In the genomic region with DNA sequence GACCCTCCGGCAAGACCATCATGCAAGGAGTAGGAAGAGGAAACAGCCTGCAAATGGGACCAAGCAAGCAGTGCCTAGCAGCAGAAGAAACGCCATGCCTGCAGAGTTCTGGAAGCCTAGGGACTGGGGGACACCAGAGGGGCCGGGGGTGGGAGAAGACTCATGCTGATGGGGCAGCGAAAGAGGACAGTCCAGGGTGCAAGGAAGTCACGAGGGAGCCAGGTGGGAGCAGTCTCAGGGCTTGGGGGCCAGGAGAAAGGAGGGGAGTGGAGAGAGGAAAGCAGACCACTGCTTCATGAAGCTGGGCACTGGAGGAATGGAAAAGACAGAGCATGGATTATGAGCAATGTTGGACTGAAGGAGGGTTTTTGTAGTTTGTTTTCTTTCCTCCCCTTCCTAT, we compare ENCODE assay signal across 30 cellular contexts.
"Had no signal": no experiment of that assay in that cellular context is flagged by ENCODE, and none has a peak within 500 bp of the region (broad histone marks: within the 10 kb centered on the region; RNA-seq: fewer than 3 reads in every experiment).

No MANE protein-coding gene starts in this region.

- H3K4me1 Mint-ChIP-seq: nephron; neural progenitor cell; stimulated activated memory B cell treated with anti-CD40 and anti-IgM and Interleukin-4, amounts not matched to agents 10 μg/mL and 1 μg/mL and 100 μg/mL, for 72 hours; stimulated activated naive CD8-positive, alpha-beta T cell treated with anti-CD3 and anti-CD28 coated beads, Interleukin-15, amount 100 ng/mL, for 72 hours had no signal

- H3K27me3 ChIP-seq: neural progenitor cell, ovary, right lobe of liver, spleen, suprapubic skin, testis, tibial artery, transverse colon, upper lobe of right lung, uterus had no signal

- H3K4me3 Mint-ChIP-seq: naive thymus-derived CD4-positive, alpha-beta T cell; nephron; neural progenitor cell; stimulated activated memory B cell treated with anti-CD40 and anti-IgM and Interleukin-4, amounts not matched to agents 10 μg/mL and 1 μg/mL and 100 μg/mL, for 72 hours; stimulated activated naive CD8-positive, alpha-beta T cell treated with anti-CD3 and anti-CD28 coated beads, Interleukin-15, amount 100 ng/mL, for 72 hours; type B pancreatic cell had no signal

- H3K4me1 ChIP-seq: neural progenitor cell, parathyroid adenoma, psoas muscle, right lobe of liver, spleen, suprapubic skin, testis, tibial artery, transverse colon, upper lobe of right lung, uterus had no signal

- H3K36me3 ChIP-seq: neural progenitor cell, ovary, right lobe of liver, spleen, suprapubic skin, tibial artery, transverse colon, upper lobe of right lung, uterus had no signal

- H3K27ac ChIP-seq: neural progenitor cell, ovary, parathyroid adenoma, psoas muscle, right lobe of liver, skin epidermis, spleen, suprapubic skin, testis, tibial artery, transverse colon, upper lobe of right lung, uterus had no signal

- DNase-seq: naive thymus-derived CD4-positive, alpha-beta T cell; nucleus accumbens; ovary; psoas muscle; right cardiac atrium; right lobe of liver; spleen; stimulated activated CD4-positive, alpha-beta T cell treated with anti-CD3 and anti-CD28 coated beads, Interleukin-12 subunit alpha, Interleukin-12 subunit beta, amount 100 ng/mL, for 4 hours; stimulated activated CD4-positive, alpha-beta T cell treated with anti-CD3 and anti-CD28 coated beads, Interleukin-1b, Interleukin-23, amount 100 ng/mL, for 48 hours; stimulated activated CD4-positive, alpha-beta T cell treated with anti-CD3 and anti-CD28 coated beads, Interleukin-4, amount 100 ng/mL, for 1 hour; stimulated activated CD4-positive, alpha-beta T cell treated with anti-CD3 and anti-CD28 coated beads, Interleukin-4, amount 100 ng/mL, for 4 hours; stimulated activated CD8-positive, alpha-beta memory T cell treated with anti-CD3 and anti-CD28 coated beads, Interleukin-4, amount 100 ng/mL, for 48 hours; stimulated activated naive CD4-positive, alpha-beta T cell; stimulated activated naive CD8-positive, alpha-beta T cell treated with anti-CD3 and anti-CD28 coated beads, Interleukin-15, amount 100 ng/mL, for 72 hours; stimulated activated naive CD8-positive, alpha-beta T cell treated with anti-CD3 and anti-CD28 coated beads, Interleukin-15, Interleukin-2, amounts not matched to agents 100 U/mL and 50 U/mL, for 24 hours; substantia nigra; testis; tibial artery; transverse colon; upper lobe of right lung; uterus had no signal

- ATAC-seq: naive thymus-derived CD4-positive, alpha-beta T cell; psoas muscle; right cardiac atrium; right lobe of liver; stimulated activated memory B cell treated with anti-CD40 and anti-IgM and Interleukin-4, amounts not matched to agents 10 μg/mL and 1 μg/mL and 100 μg/mL, for 72 hours; stimulated activated naive CD8-positive, alpha-beta T cell treated with anti-CD3 and anti-CD28 coated beads, Interleukin-15, amount 100 ng/mL, for 72 hours; stimulated activated naive CD8-positive, alpha-beta T cell treated with anti-CD3 and anti-CD28 coated beads, Interleukin-15, Interleukin-2, amounts not matched to agents 100 U/mL and 50 U/mL, for 24 hours; upper lobe of right lung had no signal

- H3K9me3 Mint-ChIP-seq: nephron; neural progenitor cell; stimulated activated memory B cell treated with anti-CD40 and anti-IgM and Interleukin-4, amounts not matched to agents 10 μg/mL and 1 μg/mL and 100 μg/mL, for 72 hours; stimulated activated naive CD8-positive, alpha-beta T cell treated with anti-CD3 and anti-CD28 coated beads, Interleukin-15, amount 100 ng/mL, for 72 hours; type B pancreatic cell had no signal

- H3K36me3 Mint-ChIP-seq: naive thymus-derived CD4-positive, alpha-beta T cell; neural progenitor cell; stimulated activated memory B cell treated with anti-CD40 and anti-IgM and Interleukin-4, amounts not matched to agents 10 μg/mL and 1 μg/mL and 100 μg/mL, for 72 hours; type B pancreatic cell had no signal

- H3K27ac Mint-ChIP-seq: naive thymus-derived CD4-positive, alpha-beta T cell; nephron; neural progenitor cell; progenitor cell of endocrine pancreas; stimulated activated memory B cell treated with anti-CD40 and anti-IgM and Interleukin-4, amounts not matched to agents 10 μg/mL and 1 μg/mL and 100 μg/mL, for 72 hours; stimulated activated naive CD8-positive, alpha-beta T cell treated with anti-CD3 and anti-CD28 coated beads, Interleukin-15, amount 100 ng/mL, for 72 hours; type B pancreatic cell had no signal

- H3K9ac ChIP-seq: neural progenitor cell, parathyroid adenoma had no signal

- H3K4me3 ChIP-seq: neural progenitor cell, ovary, psoas muscle, right lobe of liver, skin epidermis, smooth muscle cell, spleen, suprapubic skin, testis, tibial artery, transverse colon, upper lobe of right lung, uterus had no signal

- H3K4me2 ChIP-seq: neural progenitor cell, smooth muscle cell had no signal

- H3K9me3 ChIP-seq: ovary, psoas muscle, right lobe of liver, spleen, suprapubic skin, testis, tibial artery, transverse colon, upper lobe of right lung, uterus had no signal

- H3K27me3 Mint-ChIP-seq: naive thymus-derived CD4-positive, alpha-beta T cell; stimulated activated memory B cell treated with anti-CD40 and anti-IgM and Interleukin-4, amounts not matched to agents 10 μg/mL and 1 μg/mL and 100 μg/mL, for 72 hours; stimulated activated naive CD8-positive, alpha-beta T cell treated with anti-CD3 and anti-CD28 coated beads, Interleukin-15, amount 100 ng/mL, for 72 hours had no signal
